ENCODE assay signal across 8 cellular contexts in genomic region chr20:1118004-1118335, GRCh38. TPM values are rescaled to one million over a fixed set of nuclear protein-coding genes. Genes with fewer than 3 reads are reported as not detected.
DNase-seq lines count a peak whose midpoint lies in the region; ATAC-seq and TF ChIP-seq lines count a peak whose summit lies in the region.

No MANE protein-coding gene starts in this region.

- peak overlapping the region; percentile 33 to 93 for H3K9ac ChIP-seq in liver (ENCODE audit: low read depth in 1 of 2, low read length in 2 of 2)

- H3K9me3 ChIP-seq in adrenal gland (replicated peaks in 1 of 3) (no peaks in the 10 kb centered on the region), liver (ENCODE audit: control insufficient read depth in 4 of 4, low read length in 3 of 4) (no peaks in the 10 kb centered on the region), thyroid gland (no peaks in the 10 kb centered on the region)

- no peak for DNase-seq in activated CD4-positive, alpha-beta T cell treated with anti-CD3 and anti-CD28 coated beads, Interleukin-2, amount 10 ng/mL, durations not matched to agents 24 days and 14 days
- no peak for DNase-seq in activated CD4-positive, alpha-beta T cell treated with anti-CD3 and anti-CD28 coated beads for 48 hours
- DNase-seq in adrenal gland (no peak), thyroid gland (no peak), NCI-H2029 treated with DMSO at 0.1 percent for 48 hours (lab: John Stamatoyannopoulos, UW) (no peak), activated gamma-delta T cell (lab: John Stamatoyannopoulos, UW) (no peak)

- no peak for TF ChIP-seq RAD21 in liver (IDR thresholded peaks at IDR 0.05)

- H3K4me1 ChIP-seq in adrenal gland (replicated peaks in 1 of 2) (peaks cover 34 to 46% of the 10 kb centered on the region in 2 donors), liver (ENCODE audit: control insufficient read depth in 4 of 4, insufficient read depth in 4 of 4, low read length in 3 of 4) (peaks cover 16 to 44% (median 31%) of the 10 kb centered on the region in 4 donors), thyroid gland (peaks cover 46% of the 10 kb centered on the region in 2 donors)

- H3K9me3 Mint-ChIP-seq in activated CD4-positive, alpha-beta T cell treated with anti-CD3 and anti-CD28 coated beads, Interleukin-2, amount 10 ng/mL, durations not matched to agents 24 days and 14 days = no peaks in the 10 kb centered on the region

- H3K27me3 Mint-ChIP-seq in activated CD4-positive, alpha-beta T cell treated with anti-CD3 and anti-CD28 coated beads, Interleukin-2, amount 10 ng/mL, durations not matched to agents 24 days and 14 days = peaks cover 2% of the 10 kb centered on the region

- peak overlapping the region; percentile 88 for H3K27ac Mint-ChIP-seq in activated CD4-positive, alpha-beta T cell treated with anti-CD3 and anti-CD28 coated beads, Interleukin-2, amount 10 ng/mL, durations not matched to agents 24 days and 14 days

- H3K27me3 ChIP-seq in adrenal gland (no peaks in the 10 kb centered on the region), liver (ENCODE audit: control insufficient read depth in 4 of 4, insufficient read depth in 4 of 4, low read length in 3 of 4) (no peaks in the 10 kb centered on the region), thyroid gland (no peaks in the 10 kb centered on the region)

- no peak for TF ChIP-seq CTCF in adrenal gland (IDR thresholded peaks at IDR 0.05)
- no peak for TF ChIP-seq CTCF in liver (IDR thresholded peaks at IDR 0.05; ENCODE audit: low read depth, low read length, missing input control)
- TF ChIP-seq CTCF in thyroid gland (IDR thresholded peaks at IDR 0.05) = no peak

- ATAC-seq in HG02623 (IDR thresholded peaks at IDR 0.05; ENCODE audit: unreplicated experiment) = no peak

- intact Hi-C loops in activated CD4-positive, alpha-beta T cell treated with anti-CD3 and anti-CD28 coated beads, Interleukin-2, amount 10 ng/mL, durations not matched to agents 24 days and 14 days (cut with micrococcal nuclease) = loop anchor here (1.0 to 10.0 kb wide), 7 partner anchors 67 to 576 kb away; partner anchors contain the start of genes CSNK2A1, FKBP1A, NSFL1C and RAD21L1
- intact Hi-C loops in adrenal gland (cut with DNase I) (loop anchor here in 1 of 2 donors (10.0 kb wide), 1 partner anchor 293 kb away; no protein-coding TSS in a partner anchor), thyroid gland (cut with DNase I) (loop anchor here (10.0 kb wide), 1 partner anchor 143 kb away; no protein-coding TSS in a partner anchor)

- peaks cover 27% of the 10 kb centered on the region for H3K36me3 Mint-ChIP-seq in activated CD4-positive, alpha-beta T cell treated with anti-CD3 and anti-CD28 coated beads, Interleukin-2, amount 10 ng/mL, durations not matched to agents 24 days and 14 days (ENCODE audit: low read depth)

- TF ChIP-seq POLR2A in adrenal gland (IDR thresholded peaks at IDR 0.05) = no peak
- TF ChIP-seq POLR2A in thyroid gland (IDR thresholded peaks at IDR 0.05) = no peak

- peak overlapping the region; percentile 96 for H3K4me3 Mint-ChIP-seq in activated CD4-positive, alpha-beta T cell treated with anti-CD3 and anti-CD28 coated beads, Interleukin-2, amount 10 ng/mL, durations not matched to agents 24 days and 14 days

- peak overlapping the region in 3 of 4 donors; percentile 74 to 95 (median 94) for H3K4me3 ChIP-seq in adrenal gland
- H3K4me3 ChIP-seq in liver (ENCODE audit: low read depth in 1 of 3, low read length in 3 of 3) = peak overlapping the region; percentile 80 to 99 (median 97)
- peak overlapping the region; percentile 30 to 96 (median 77) for H3K4me3 ChIP-seq in thyroid gland (replicated peaks in 1 of 3)

- peaks cover 43% of the 10 kb centered on the region for H3K4me1 Mint-ChIP-seq in activated CD4-positive, alpha-beta T cell treated with anti-CD3 and anti-CD28 coated beads, Interleukin-2, amount 10 ng/mL, durations not matched to agents 24 days and 14 days

- WGBS in adrenal gland, 4 donors = 23 to 35% (median 27%) methylated on average over 13 of the region's 13 CpGs
- 30% methylated on average over 13 of the region's 13 CpGs for WGBS in liver
- 23 to 30% methylated on average over 13 of the region's 13 CpGs for WGBS in thyroid gland, 2 donors

- H3K36me3 ChIP-seq in adrenal gland (replicated peaks in 1 of 2) (no peaks in the 10 kb centered on the region), liver (ENCODE audit: control insufficient read depth in 4 of 4, insufficient read depth in 3 of 4, low read depth in 1 of 4, low read length in 3 of 4) (no peaks in the 10 kb centered on the region), thyroid gland (no peaks in the 10 kb centered on the region)

- H3K27ac ChIP-seq in adrenal gland = peak overlapping the region in 3 of 5 donors; percentile 53 to 82 (median 71)
- H3K27ac ChIP-seq in liver (ENCODE audit: low read depth in 1 of 2, low read length in 2 of 2) = peak overlapping the region; percentile 96
- peak overlapping the region in 2 of 3 donors; percentile 71 to 77 for H3K27ac ChIP-seq in thyroid gland

TF ChIP-seq in liver, 16 proteins besides CTCF, POLR2A, EP300 and RAD21:
- TF ChIP-seq ATF3 (IDR thresholded peaks at IDR 0.05) = no peak
- no peak for TF ChIP-seq MAX (IDR thresholded peaks at IDR 0.05)
- no peak for TF ChIP-seq HNF4G (IDR thresholded peaks at IDR 0.05)
- no peak for TF ChIP-seq ZBTB33 (IDR thresholded peaks at IDR 0.05)
- TF ChIP-seq RXRA (IDR thresholded peaks at IDR 0.05) = no peak
- TF ChIP-seq NR2F2 (IDR thresholded peaks at IDR 0.05) = no peak
- no peak for TF ChIP-seq FOXA2 (IDR thresholded peaks at IDR 0.05)
- TF ChIP-seq YY1 (IDR thresholded peaks at IDR 0.05) = no peak
- TF ChIP-seq HNF4A (conservative IDR thresholded peaks at IDR 0.05) = no peak
- TF ChIP-seq JUND (IDR thresholded peaks at IDR 0.05) = no peak
- TF ChIP-seq GABPA (IDR thresholded peaks at IDR 0.05 in 1 of 2, conservative IDR thresholded peaks at IDR 0.05 in 1 of 2) = no peak
- no peak for TF ChIP-seq EGR1 (IDR thresholded peaks at IDR 0.05; ENCODE audit: low read depth in 2 of 2)
- no peak for TF ChIP-seq REST (IDR thresholded peaks at IDR 0.05)
- TF ChIP-seq SP1 (IDR thresholded peaks at IDR 0.05) = no peak
- no peak for TF ChIP-seq FOXA1 (IDR thresholded peaks at IDR 0.05)
- TF ChIP-seq TAF1 (conservative IDR thresholded peaks at IDR 0.05) = no peak

RNA-seq across cellular contexts. Expression of gene PSMF1, which starts 0.4 kb away (rescaled TPM):
- total RNA-seq in activated CD4-positive, alpha-beta T cell treated with anti-CD3 and anti-CD28 coated beads, Interleukin-2, amount 10 ng/mL, durations not matched to agents 24 days and 14 days = 168 and 172 TPM in 2 replicates
- total RNA-seq in adrenal gland = 100 to 1,000 TPM in 6 of 8 donors, 10 to 100 TPM in 2; 88.2 to 363 (median 128) TPM
- 100 to 1,000 TPM in 1 of 3 donors, 10 to 100 TPM in 2; 24.8 to 136 (median 30.0) TPM for polyA plus RNA-seq in adrenal gland
- 10 to 100 TPM; 43.6 to 90.6 TPM for total RNA-seq in liver
- polyA plus RNA-seq in liver = 100 to 1,000 TPM in 1 of 2 donors, 10 to 100 TPM in 1; 77.0 to 126 TPM
- 100 to 1,000 TPM in 2 of 4 donors, 10 to 100 TPM in 2; 74.8 to 189 (median 105) TPM for total RNA-seq in thyroid gland
